1 cellular context compared by ENCODE assay signal in genomic region chr6:36028887-36029324, GRCh38.
TF ChIP-seq lines count a peak whose summit lies in the region.

No MANE protein-coding gene starts in this region.

TF ChIP-seq in K562, 482 proteins besides CTCF, POLR2A, EP300 and RAD21 (continued from another document and continues in another):
- TF ChIP-seq UBTF (IDR thresholded peaks at IDR 0.05; ENCODE audit: borderline replicate concordance in 1 of 2, low read depth in 2 of 2, low read length in 2 of 2), result peak; percentile 40 to 70; a peak in 1 of 4 replicates
- TF ChIP-seq SMARCE1 (IDR thresholded peaks at IDR 0.05), result peak; percentile 27; the same call in 1 of the 2 replicates
- 0 out of 4 replicates have a peak, but pooled peaks of 1 of the 2 experiments have one; percentile 37 for TF ChIP-seq ZNF639 (CRISPR knock-in tag; conservative IDR thresholded peaks at IDR 0.05 in 1 of 2, IDR thresholded peaks at IDR 0.05 in 1 of 2)
- TF ChIP-seq GATAD2A (IDR thresholded peaks at IDR 0.05), result peak; percentile 76; the same call in 1 of the 2 replicates
- TF ChIP-seq HES1 (IDR thresholded peaks at IDR 0.05; ENCODE audit: low read depth), result 0 out of 2 replicates have a peak, but pooled peaks have one; percentile 6
- TF ChIP-seq MYNN (IDR thresholded peaks at IDR 0.05), result no peak; the same call in 1 of the 2 replicates
- TF ChIP-seq MYNN (CRISPR knock-in tag; IDR thresholded peaks at IDR 0.05), result no peak
- peak; percentile 20; the same call in 1 of the 2 replicates for TF ChIP-seq TEAD4 (IDR thresholded peaks at IDR 0.05; ENCODE audit: low read length)
- no peak for TF ChIP-seq TEAD4 (CRISPR knock-in tag; IDR thresholded peaks at IDR 0.05; ENCODE audit: borderline replicate concordance)
- no peak for TF ChIP-seq ARID2 (IDR thresholded peaks at IDR 0.05)
- no peak for TF ChIP-seq YY1 (IDR thresholded peaks at IDR 0.05; ENCODE audit: borderline replicate concordance in 1 of 3, control insufficient read depth in 1 of 3, extremely low read depth in 1 of 3, insufficient read depth in 3 of 3, insufficient read length in 1 of 3, insufficient replicate concordance in 2 of 3, low read depth in 1 of 3, low read length in 2 of 3)
- TF ChIP-seq ZBTB7A (IDR thresholded peaks at IDR 0.05; ENCODE audit: borderline replicate concordance, control insufficient read depth, low read depth, low read length), result no peak
- TF ChIP-seq ZNF282 (CRISPR knock-in tag; IDR thresholded peaks at IDR 0.05), result no peak
- TF ChIP-seq KAT7 (CRISPR knock-in tag; IDR thresholded peaks at IDR 0.05; ENCODE audit: borderline replicate concordance), result 0 out of 2 replicates have a peak, but pooled peaks have one; percentile 15
- no peak for TF ChIP-seq MAX (CRISPR knock-in tag; IDR thresholded peaks at IDR 0.05)
- TF ChIP-seq MNT (conservative IDR thresholded peaks at IDR 0.05), result peak in 1 of 2 experiments; percentile 30; a peak in 1 of 4 replicates
- no peak for TF ChIP-seq POU5F1 (IDR thresholded peaks at IDR 0.05; ENCODE audit: borderline replicate concordance, low read depth, low read length, partially characterized antibody)
- TF ChIP-seq MCM2 (IDR thresholded peaks at IDR 0.05; ENCODE audit: low read depth), result no peak
- TF ChIP-seq KAT2B (IDR thresholded peaks at IDR 0.05; ENCODE audit: low read depth, low read length), result no peak
- TF ChIP-seq SMARCB1 (IDR thresholded peaks at IDR 0.05; ENCODE audit: insufficient read length, low read depth), result peak; percentile 20
- TF ChIP-seq SMC3 (conservative IDR thresholded peaks at IDR 0.05; ENCODE audit: insufficient read depth, low read depth, low read length), result no peak
- peak; percentile 75 for TF ChIP-seq ZSCAN29 (IDR thresholded peaks at IDR 0.05)
- TF ChIP-seq ZNF324 (CRISPR knock-in tag; IDR thresholded peaks at IDR 0.05), result no peak
- no peak for TF ChIP-seq KDM2B (CRISPR knock-in tag; IDR thresholded peaks at IDR 0.05)
- TF ChIP-seq ZNF311 (CRISPR knock-in tag; IDR thresholded peaks at IDR 0.05), result no peak
- TF ChIP-seq TRIM25 (IDR thresholded peaks at IDR 0.05; ENCODE audit: borderline replicate concordance), result no peak
- TF ChIP-seq SMARCA4 (IDR thresholded peaks at IDR 0.05), result peak; percentile 42; the same call in 1 of the 2 replicates
- no peak for TF ChIP-seq POLR2H (tag; IDR thresholded peaks at IDR 0.05; ENCODE audit: low read depth)
- TF ChIP-seq KHSRP (IDR thresholded peaks at IDR 0.05), result no peak
- TF ChIP-seq NFATC3 (IDR thresholded peaks at IDR 0.05), result 0 out of 2 replicates have a peak, but pooled peaks have one; percentile 28
- TF ChIP-seq TBP (optimal IDR thresholded peaks at IDR 0.05; ENCODE audit: low read depth, low read length), result peak; percentile 54
- no peak for TF ChIP-seq SP2 (IDR thresholded peaks at IDR 0.05; ENCODE audit: extremely low read depth, low read depth, low read length, poor library complexity, severe bottlenecking)
- TF ChIP-seq HMBOX1 (IDR thresholded peaks at IDR 0.05), result peak; percentile 81
- TF ChIP-seq ZNF395 (CRISPR knock-in tag; IDR thresholded peaks at IDR 0.05), result no peak
- peak; percentile 42; the same call in 1 of the 2 replicates for TF ChIP-seq CHCHD3 (CRISPR knock-in tag; IDR thresholded peaks at IDR 0.05)
- TF ChIP-seq ZNF76 (CRISPR knock-in tag; IDR thresholded peaks at IDR 0.05; ENCODE audit: borderline replicate concordance), result no peak
- 0 out of 2 replicates have a peak, but pooled peaks have one; percentile 5 for TF ChIP-seq BMI1 (IDR thresholded peaks at IDR 0.05; ENCODE audit: low read length)
- no peak for TF ChIP-seq EGR1 (conservative IDR thresholded peaks at IDR 0.05)
- TF ChIP-seq MLLT1 (IDR thresholded peaks at IDR 0.05), result 0 out of 4 replicates have a peak, but pooled peaks of 1 of the 2 experiments have one; percentile 20
- no peak for TF ChIP-seq MLX (CRISPR knock-in tag; conservative IDR thresholded peaks at IDR 0.05)
- no peak for TF ChIP-seq CHD4 (IDR thresholded peaks at IDR 0.05; ENCODE audit: insufficient read depth, insufficient replicate concordance, low read depth, low read length, poor library complexity, severe bottlenecking)
- TF ChIP-seq AFF1 (IDR thresholded peaks at IDR 0.05; ENCODE audit: low read depth in 1 of 2, partially characterized antibody in 2 of 2), result peak in 1 of 2 experiments; percentile 9
- TF ChIP-seq MXI1 (IDR thresholded peaks at IDR 0.05; ENCODE audit: low read depth, low read length), result no peak
